7 cellular contexts compared by ENCODE assay signal in genomic region chr5:95554647-95555548, GRCh38. TPM values are rescaled to one million over a fixed set of nuclear protein-coding genes. Genes with fewer than 3 reads are reported as not detected.
DNase-seq lines count a peak whose midpoint lies in the region; ATAC-seq, FAIRE-seq and TF ChIP-seq lines count a peak whose summit lies in the region.

A gene with protein sequence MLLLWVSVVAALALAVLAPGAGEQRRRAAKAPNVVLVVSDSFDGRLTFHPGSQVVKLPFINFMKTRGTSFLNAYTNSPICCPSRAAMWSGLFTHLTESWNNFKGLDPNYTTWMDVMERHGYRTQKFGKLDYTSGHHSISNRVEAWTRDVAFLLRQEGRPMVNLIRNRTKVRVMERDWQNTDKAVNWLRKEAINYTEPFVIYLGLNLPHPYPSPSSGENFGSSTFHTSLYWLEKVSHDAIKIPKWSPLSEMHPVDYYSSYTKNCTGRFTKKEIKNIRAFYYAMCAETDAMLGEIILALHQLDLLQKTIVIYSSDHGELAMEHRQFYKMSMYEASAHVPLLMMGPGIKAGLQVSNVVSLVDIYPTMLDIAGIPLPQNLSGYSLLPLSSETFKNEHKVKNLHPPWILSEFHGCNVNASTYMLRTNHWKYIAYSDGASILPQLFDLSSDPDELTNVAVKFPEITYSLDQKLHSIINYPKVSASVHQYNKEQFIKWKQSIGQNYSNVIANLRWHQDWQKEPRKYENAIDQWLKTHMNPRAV (plus strand): TSS chr5:95555101. CDS start chr5:95555279, 178 bp downstream.
Gene SKIC3, minus strand, starts transcription at chr5:95554977. Its CDS starts 7,827 bp downstream, at chr5:95547150.

- peak within 1 kb of the TSS; percentile 89 for H3K9ac ChIP-seq in astrocyte (ENCODE audit: low read length)
- peak within 1 kb of the TSS; percentile 67 for H3K9ac ChIP-seq in rectal smooth muscle tissue (ENCODE audit: low read length)

- H3K4me1 ChIP-seq in astrocyte (ENCODE audit: insufficient read depth, low read length), result peaks cover 8% of the 10 kb centered on the region
- H3K4me1 ChIP-seq in rectal smooth muscle tissue (ENCODE audit: control insufficient read depth, insufficient read depth, low read length), result peaks cover 4% of the 10 kb centered on the region

- peaks cover 34% of the 10 kb centered on the region for H3K4me1 Mint-ChIP-seq in T-helper 2 cell treated with Interferon-gamma antibody and Interleukin-4, amounts not matched to agents 5 μg/mL and 100 μg/mL, for 36 hours (ENCODE audit: low read depth)
- peaks cover 8% of the 10 kb centered on the region for H3K4me1 Mint-ChIP-seq in astrocyte (ENCODE audit: low read depth, unreplicated experiment)

- peak within 1 kb of the TSS; percentile 88 for H3K27ac ChIP-seq in astrocyte (ENCODE audit: low read depth, low read length)
- H3K27ac ChIP-seq in rectal smooth muscle tissue (ENCODE audit: low read depth, low read length), result peak within 1 kb of the TSS; percentile 76

- H3K4me3 ChIP-seq in astrocyte (ENCODE audit: insufficient read depth, low read depth, low read length) (peak within 1 kb of the TSS; percentile 97), rectal smooth muscle tissue (ENCODE audit: low read length) (peak within 1 kb of the TSS; percentile 94)

- H3K27me3 ChIP-seq in astrocyte (ENCODE audit: insufficient read depth, low read length), result no peaks in the 10 kb centered on the region
- H3K27me3 ChIP-seq in rectal smooth muscle tissue (ENCODE audit: control insufficient read depth, insufficient read depth, low read length), result no peaks in the 10 kb centered on the region

- H3K27ac Mint-ChIP-seq in T-helper 2 cell treated with Interferon-gamma antibody and Interleukin-4, amounts not matched to agents 5 μg/mL and 100 μg/mL, for 36 hours, result peak within 1 kb of the TSS; percentile 94
- H3K27ac Mint-ChIP-seq in astrocyte (ENCODE audit: unreplicated experiment), result peak within 1 kb of the TSS; percentile 89

- no peaks in the 10 kb centered on the region for H4K20me1 ChIP-seq in astrocyte (ENCODE audit: insufficient read depth, low read length)

- H3K4me3 Mint-ChIP-seq in T-helper 2 cell treated with Interferon-gamma antibody and Interleukin-4, amounts not matched to agents 5 μg/mL and 100 μg/mL, for 36 hours, result peak within 1 kb of the TSS; percentile 88
- peak within 1 kb of the TSS; percentile 93 for H3K4me3 Mint-ChIP-seq in astrocyte (ENCODE audit: unreplicated experiment)

- H3K9me3 Mint-ChIP-seq in T-helper 2 cell treated with Interferon-gamma antibody and Interleukin-4, amounts not matched to agents 5 μg/mL and 100 μg/mL, for 36 hours, result no peaks in the 10 kb centered on the region
- H3K9me3 Mint-ChIP-seq in astrocyte (ENCODE audit: unreplicated experiment), result no peaks in the 10 kb centered on the region

- DNase-seq in NCI-H187 (lab: John Stamatoyannopoulos, UW) (peak; percentile 90 to 97), astrocyte (ENCODE audit: low read depth) (peak; percentile 99), hepatic stellate cell (ENCODE audit: low spot score) (peak; percentile 90)
- peak; percentile 94 for DNase-seq in T-helper 2 cell treated with Interferon-gamma antibody and Interleukin-4, amounts not matched to agents 5 μg/mL and 100 μg/mL, for 36 hours (ENCODE audit: low spot score)

- H3K27me3 Mint-ChIP-seq in T-helper 2 cell treated with Interferon-gamma antibody and Interleukin-4, amounts not matched to agents 5 μg/mL and 100 μg/mL, for 36 hours (ENCODE audit: low read depth), result no peaks in the 10 kb centered on the region
- no peaks in the 10 kb centered on the region for H3K27me3 Mint-ChIP-seq in astrocyte (ENCODE audit: low read depth, unreplicated experiment)

- H3K79me2 ChIP-seq in astrocyte (ENCODE audit: insufficient read depth, low read length), result peaks cover 59% of the 10 kb centered on the region

- H3K36me3 Mint-ChIP-seq in T-helper 2 cell treated with Interferon-gamma antibody and Interleukin-4, amounts not matched to agents 5 μg/mL and 100 μg/mL, for 36 hours (ENCODE audit: low read depth), result peaks cover 8% of the 10 kb centered on the region
- H3K36me3 Mint-ChIP-seq in astrocyte (ENCODE audit: low read depth, unreplicated experiment), result peaks cover 3% of the 10 kb centered on the region

- H3K9me3 ChIP-seq in astrocyte (ENCODE audit: insufficient read depth, low read depth, low read length), result no peaks in the 10 kb centered on the region

- peak; percentile 81 for ATAC-seq in GM18499 (IDR thresholded peaks at IDR 0.05; ENCODE audit: insufficient read depth, unreplicated experiment)
- ATAC-seq in HG02943 (IDR thresholded peaks at IDR 0.05; ENCODE audit: low read depth, unreplicated experiment), result peak; percentile 94

- H2AFZ ChIP-seq in astrocyte (ENCODE audit: low read depth, low read length), result peak within 1 kb of the TSS; percentile 91

- H3K4me2 ChIP-seq in astrocyte (ENCODE audit: low read length), result peak within 1 kb of the TSS; percentile 95

- peak; percentile 66 for FAIRE-seq in astrocyte (lab: Jason Lieb, UNC)

- no peak for TF ChIP-seq CTCF in astrocyte (IDR thresholded peaks at IDR 0.05; ENCODE audit: insufficient read depth, low read depth, low read length)

- H3K36me3 ChIP-seq in astrocyte (ENCODE audit: insufficient read depth, low read length), result no peaks in the 10 kb centered on the region
- H3K36me3 ChIP-seq in rectal smooth muscle tissue (ENCODE audit: control insufficient read depth, insufficient read depth, low read length), result no peaks in the 10 kb centered on the region

RNA-seq across cellular contexts. Expression of the first gene that starts in this region (rescaled TPM):
- 9.0 and 10.0 TPM in 2 replicates for total RNA-seq in astrocyte

RNA-seq across cellular contexts. Expression of gene SKIC3, which starts in this region (rescaled TPM):
- total RNA-seq in astrocyte, result 98.3 and 99.9 TPM in 2 replicates

Comparison
In these comparisons a context has a peak if more than half of its experiments do, and no peak if none do; other contexts are left out.
1. Peak in every context shown above with its lines: DNase-seq, ATAC-seq, H3K4me3 ChIP-seq and H3K27ac ChIP-seq.